In genomic region chr7:89316584-89316983, GRCh38 we compare ENCODE assay signal across 34 cellular contexts.
"Had no signal": no experiment of that assay in that cellular context is flagged by ENCODE, and none has a peak within 500 bp of the region (broad histone marks: within the 10 kb centered on the region; RNA-seq: fewer than 3 reads in every experiment).

No MANE protein-coding gene starts in this region.

- H3K27ac Mint-ChIP-seq: activated CD4-positive, alpha-beta memory T cell treated with anti-CD3 and anti-CD28 coated beads for 36 hours; activated CD4-positive, alpha-beta T cell treated with anti-CD3 and anti-CD28 coated beads for 36 hours; activated CD4-positive, alpha-beta T cell treated with anti-CD3 and anti-CD28 coated beads, Interleukin-2, amount 10 ng/mL, durations not matched to agents 24 days and 14 days; activated CD8-positive, alpha-beta memory T cell treated with anti-CD3 and anti-CD28 coated beads, Interleukin-2, amount 10 ng/mL, durations not matched to agents 7 days and 5 days; activated CD8-positive, alpha-beta T cell treated with anti-CD3 and anti-CD28 coated beads, Interleukin-2, amount 10 ng/mL, durations not matched to agents 7 days and 5 days; activated naive CD4-positive, alpha-beta T cell treated with anti-CD3 and anti-CD28 coated beads for 36 hours; activated naive CD4-positive, alpha-beta T cell treated with anti-CD3 and anti-CD28 coated beads, Interleukin-2, amount 50 U/mL, for 24 hours; activated naive CD8-positive, alpha-beta T cell treated with anti-CD3 and anti-CD28 coated beads for 36 hours; activated naive CD8-positive, alpha-beta T cell treated with anti-CD3 and anti-CD28 coated beads, Interleukin-2, amount 50 U/mL, for 24 hours; activated T-helper 1 cell treated with anti-CD3 and anti-CD28 coated beads, Interleukin-12 subunit alpha, Interleukin-12 subunit beta, Interleukin-2, Interleukin-4 antibody, amounts not matched to agents 30 ng/mL and 10 ng/mL and 1 ng/mL, durations not matched to agents 14 hours and 24 hours and 36 hours; activated T-helper 2 cell treated with anti-CD3 and anti-CD28 coated beads, Interferon-gamma antibody, Interleukin-2, Interleukin-4, amounts not matched to agents 10 μg/mL and 5 μg/mL and 100 μg/mL, durations not matched to agents 14 hours and 24 hours and 36 hours; T-helper 17 cell; T-helper 2 cell treated with Interferon-gamma antibody and Interleukin-4, amounts not matched to agents 5 μg/mL and 100 μg/mL, for 36 hours had no signal

- H3K9me3 ChIP-seq: adrenal gland, body of pancreas, esophagus squamous epithelium had no signal

- H3K4me3 Mint-ChIP-seq: activated CD4-positive, alpha-beta memory T cell treated with anti-CD3 and anti-CD28 coated beads for 36 hours; activated CD4-positive, alpha-beta T cell treated with anti-CD3 and anti-CD28 coated beads for 36 hours; activated CD4-positive, alpha-beta T cell treated with anti-CD3 and anti-CD28 coated beads, Interleukin-2, amount 10 ng/mL, durations not matched to agents 24 days and 14 days; activated CD8-positive, alpha-beta memory T cell treated with anti-CD3 and anti-CD28 coated beads, Interleukin-2, amount 10 ng/mL, durations not matched to agents 7 days and 5 days; activated CD8-positive, alpha-beta T cell treated with anti-CD3 and anti-CD28 coated beads, Interleukin-2, amount 10 ng/mL, durations not matched to agents 7 days and 5 days; activated naive CD4-positive, alpha-beta T cell treated with anti-CD3 and anti-CD28 coated beads for 36 hours; activated naive CD4-positive, alpha-beta T cell treated with anti-CD3 and anti-CD28 coated beads, Interleukin-2, amount 50 U/mL, for 24 hours; activated naive CD8-positive, alpha-beta T cell treated with anti-CD3 and anti-CD28 coated beads for 36 hours; activated naive CD8-positive, alpha-beta T cell treated with anti-CD3 and anti-CD28 coated beads, Interleukin-2, amount 50 U/mL, for 24 hours; activated T-helper 1 cell treated with anti-CD3 and anti-CD28 coated beads, Interleukin-12 subunit alpha, Interleukin-12 subunit beta, Interleukin-2, Interleukin-4 antibody, amounts not matched to agents 30 ng/mL and 10 ng/mL and 1 ng/mL, durations not matched to agents 14 hours and 24 hours and 36 hours; T-helper 17 cell; T-helper 2 cell treated with Interferon-gamma antibody and Interleukin-4, amounts not matched to agents 5 μg/mL and 100 μg/mL, for 36 hours had no signal

- DNase-seq: activated CD4-positive, alpha-beta memory T cell treated with anti-CD3 and anti-CD28 coated beads for 36 hours; activated CD4-positive, alpha-beta T cell treated with anti-CD3 and anti-CD28 coated beads for 36 hours; activated CD4-positive, alpha-beta T cell treated with anti-CD3 and anti-CD28 coated beads, Interleukin-2, amount 10 ng/mL, durations not matched to agents 24 days and 14 days; activated CD4-positive, CD25-positive, alpha-beta regulatory T cell; activated CD4-positive, CD25-positive, alpha-beta regulatory T cell treated with anti-CD3 and anti-CD28 coated beads, Interleukin-2, amount 50 U/mL, for 72 hours; activated CD8-positive, alpha-beta memory T cell treated with anti-CD3 and anti-CD28 coated beads, Interleukin-2, amount 10 ng/mL, durations not matched to agents 7 days and 5 days; activated CD8-positive, alpha-beta memory T cell treated with anti-CD3 and anti-CD28 coated beads, Interleukin-2, amount 50 U/mL, for 4 hours; activated CD8-positive, alpha-beta T cell treated with anti-CD3 and anti-CD28 coated beads, Interleukin-2, amount 10 ng/mL, durations not matched to agents 7 days and 5 days; activated effector memory CD4-positive, alpha-beta T cell treated with anti-CD3 and anti-CD28 coated beads, Interleukin-2, amount 50 U/mL, for 16 hours; activated naive CD4-positive, alpha-beta T cell treated with anti-CD3 and anti-CD28 coated beads for 36 hours; activated naive CD8-positive, alpha-beta T cell treated with anti-CD3 and anti-CD28 coated beads for 36 hours; activated naive CD8-positive, alpha-beta T cell treated with anti-CD3 and anti-CD28 coated beads, Interleukin-2, amount 50 U/mL, for 24 hours; activated T-cell treated with anti-CD3 and anti-CD28 coated beads, Interleukin-2, amount 50 U/mL, for 1 hour; activated T-cell treated with anti-CD3 and anti-CD28 coated beads, Interleukin-2, amount 50 U/mL, for 48 hours; adrenal gland; amygdala; aorta; body of pancreas; caudate nucleus; effector CD8-positive, alpha-beta T cell; esophagus squamous epithelium; glutamatergic neuron; heart left ventricle; T-helper 17 cell; T1000 had no signal

- H3K9me3 Mint-ChIP-seq: activated CD4-positive, alpha-beta T cell treated with anti-CD3 and anti-CD28 coated beads, Interleukin-2, amount 10 ng/mL, durations not matched to agents 24 days and 14 days; activated naive CD8-positive, alpha-beta T cell treated with anti-CD3 and anti-CD28 coated beads, Interleukin-2, amount 50 U/mL, for 24 hours; activated T-helper 1 cell treated with anti-CD3 and anti-CD28 coated beads, Interleukin-12 subunit alpha, Interleukin-12 subunit beta, Interleukin-2, Interleukin-4 antibody, amounts not matched to agents 30 ng/mL and 10 ng/mL and 1 ng/mL, durations not matched to agents 14 hours and 24 hours and 36 hours; activated T-helper 2 cell treated with anti-CD3 and anti-CD28 coated beads, Interferon-gamma antibody, Interleukin-2, Interleukin-4, amounts not matched to agents 10 μg/mL and 5 μg/mL and 100 μg/mL, durations not matched to agents 14 hours and 24 hours and 36 hours; T-helper 2 cell treated with Interferon-gamma antibody and Interleukin-4, amounts not matched to agents 5 μg/mL and 100 μg/mL, for 36 hours had no signal

- H3K27me3 ChIP-seq: adrenal gland, body of pancreas, esophagus squamous epithelium, heart left ventricle had no signal

- H3K4me1 ChIP-seq: adrenal gland, body of pancreas, esophagus squamous epithelium, heart left ventricle had no signal

- H3K36me3 Mint-ChIP-seq: activated CD4-positive, alpha-beta memory T cell treated with anti-CD3 and anti-CD28 coated beads for 36 hours; activated CD8-positive, alpha-beta memory T cell treated with anti-CD3 and anti-CD28 coated beads, Interleukin-2, amount 10 ng/mL, durations not matched to agents 7 days and 5 days; activated naive CD4-positive, alpha-beta T cell treated with anti-CD3 and anti-CD28 coated beads, Interleukin-2, amount 50 U/mL, for 24 hours; activated naive CD8-positive, alpha-beta T cell treated with anti-CD3 and anti-CD28 coated beads for 36 hours had no signal

- FAIRE-seq: colon, endometrium, endothelial cell of umbilical vein, frontal cortex had no signal

- H3K27ac ChIP-seq: adrenal gland, body of pancreas, epithelial cell of prostate, esophagus squamous epithelium, heart left ventricle had no signal

- ATAC-seq: activated CD4-positive, alpha-beta T cell treated with anti-CD3 and anti-CD28 coated beads for 36 hours; activated CD8-positive, alpha-beta memory T cell treated with anti-CD3 and anti-CD28 coated beads, Interleukin-2, amount 10 ng/mL, durations not matched to agents 7 days and 5 days; activated CD8-positive, alpha-beta T cell treated with anti-CD3 and anti-CD28 coated beads, Interleukin-2, amount 10 ng/mL, durations not matched to agents 7 days and 5 days; activated naive CD8-positive, alpha-beta T cell treated with anti-CD3 and anti-CD28 coated beads, Interleukin-2, amount 50 U/mL, for 24 hours; body of pancreas; heart left ventricle; T-helper 17 cell had no signal

- H3K4me3 ChIP-seq: adrenal gland, body of pancreas, esophagus squamous epithelium, heart left ventricle had no signal

- H3K36me3 ChIP-seq: adrenal gland, esophagus squamous epithelium, heart left ventricle had no signal

- H3K4me1 Mint-ChIP-seq: activated CD4-positive, alpha-beta T cell treated with anti-CD3 and anti-CD28 coated beads for 36 hours; activated CD4-positive, alpha-beta T cell treated with anti-CD3 and anti-CD28 coated beads, Interleukin-2, amount 10 ng/mL, durations not matched to agents 24 days and 14 days; activated CD8-positive, alpha-beta memory T cell treated with anti-CD3 and anti-CD28 coated beads, Interleukin-2, amount 10 ng/mL, durations not matched to agents 7 days and 5 days; activated naive CD8-positive, alpha-beta T cell treated with anti-CD3 and anti-CD28 coated beads, Interleukin-2, amount 50 U/mL, for 24 hours; T-helper 17 cell had no signal

- H3K27me3 Mint-ChIP-seq: activated CD4-positive, alpha-beta memory T cell treated with anti-CD3 and anti-CD28 coated beads for 36 hours; activated CD4-positive, alpha-beta T cell treated with anti-CD3 and anti-CD28 coated beads for 36 hours; activated CD4-positive, alpha-beta T cell treated with anti-CD3 and anti-CD28 coated beads, Interleukin-2, amount 10 ng/mL, durations not matched to agents 24 days and 14 days; activated CD8-positive, alpha-beta memory T cell treated with anti-CD3 and anti-CD28 coated beads, Interleukin-2, amount 10 ng/mL, durations not matched to agents 7 days and 5 days; activated naive CD8-positive, alpha-beta T cell treated with anti-CD3 and anti-CD28 coated beads for 36 hours; activated naive CD8-positive, alpha-beta T cell treated with anti-CD3 and anti-CD28 coated beads, Interleukin-2, amount 50 U/mL, for 24 hours; T-helper 17 cell had no signal
